8 cellular contexts compared by ENCODE assay signal in the genomic region with DNA sequence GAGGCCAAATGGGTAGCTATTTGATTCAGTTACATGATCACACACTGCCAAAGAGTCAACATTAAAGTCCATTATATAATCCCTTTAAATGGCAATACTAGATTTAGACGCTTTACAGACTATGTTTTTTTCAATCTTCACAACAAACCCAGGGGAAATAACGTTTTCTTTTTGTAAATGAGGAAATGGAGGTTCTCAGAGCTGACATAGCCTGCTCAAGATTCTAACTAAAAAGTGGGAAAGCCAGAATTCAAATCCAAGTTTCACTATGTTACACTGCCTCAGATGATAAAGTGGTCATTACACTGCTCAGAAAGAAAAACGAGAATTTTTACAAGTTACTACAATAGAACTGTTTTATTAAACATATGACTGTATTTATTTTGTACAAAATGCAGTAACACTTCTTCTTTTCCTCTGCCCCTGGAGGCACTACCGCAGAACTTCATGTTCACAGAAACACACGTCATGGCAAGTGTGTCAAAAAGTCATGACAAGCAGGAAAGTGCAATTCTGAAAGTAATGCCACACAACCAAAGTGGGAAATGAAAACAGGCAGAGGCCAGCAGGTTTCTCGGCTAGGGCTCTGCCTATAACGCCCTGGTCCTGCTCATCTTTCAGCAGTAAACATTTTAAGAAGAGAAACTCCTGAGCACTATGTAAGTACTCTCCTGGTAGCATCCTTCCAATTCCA. TPM values are rescaled to one million over a fixed set of nuclear protein-coding genes. Genes with fewer than 3 reads are reported as not detected.
DNase-seq lines count a peak whose midpoint lies in the region; ATAC-seq and TF ChIP-seq lines count a peak whose summit lies in the region.

No MANE protein-coding gene starts in this region.

- H3K4me3 ChIP-seq in psoas muscle, result no peak overlapping the region
- H3K4me3 ChIP-seq in WERI-Rb-1 (ENCODE audit: low read depth, low read length), result no peak overlapping the region

- in situ Hi-C loops in GM13977 (cut with MboI; ENCODE audit: low pct_unique_long_range_greater_than_20kb, low sequenced_read_pairs, unreplicated experiment), result no loop called here
- in situ Hi-C loops in ACHN (cut with HindIII; ENCODE audit: low pct_ligation_motif_present, low pct_unique_long_range_greater_than_20kb, low sequenced_read_pairs), result no loop called here

- intact Hi-C loops in psoas muscle (cut with DNase I), result no loop called here

- H3K27ac Mint-ChIP-seq in activated naive CD4-positive, alpha-beta T cell treated with anti-CD3 and anti-CD28 coated beads, Interleukin-2, amount 10 ng/mL, durations not matched to agents 7 days and 5 days, result peak overlapping the region; percentile 92

- ATAC-seq in HG02973 (IDR thresholded peaks at IDR 0.05; ENCODE audit: unreplicated experiment) (peak; percentile 38), psoas muscle (peak in 1 of 4 donors; percentile 29)

- peak overlapping the region; percentile 13 for H3K4me3 Mint-ChIP-seq in activated naive CD4-positive, alpha-beta T cell treated with anti-CD3 and anti-CD28 coated beads, Interleukin-2, amount 10 ng/mL, durations not matched to agents 7 days and 5 days

- H3K9me3 Mint-ChIP-seq in activated naive CD4-positive, alpha-beta T cell treated with anti-CD3 and anti-CD28 coated beads, Interleukin-2, amount 10 ng/mL, durations not matched to agents 7 days and 5 days, result no peaks in the 10 kb centered on the region

- TF ChIP-seq CTCF in GM13977 (IDR thresholded peaks at IDR 0.05; ENCODE audit: extremely low read depth, insufficient read depth, missing control alignments) (no peak), psoas muscle (IDR thresholded peaks at IDR 0.05) (no peak), WERI-Rb-1 (IDR thresholded peaks at IDR 0.05; ENCODE audit: low read depth, low read length) (no peak)

- H3K4me1 Mint-ChIP-seq in activated naive CD4-positive, alpha-beta T cell treated with anti-CD3 and anti-CD28 coated beads, Interleukin-2, amount 10 ng/mL, durations not matched to agents 7 days and 5 days, result peaks cover 67% of the 10 kb centered on the region

- H3K27ac ChIP-seq in psoas muscle, result peak overlapping the region; percentile 36
- H3K27ac ChIP-seq in WERI-Rb-1, result no peak overlapping the region

- WGBS in psoas muscle, 3 donors, result 77 to 81% (median 80%) methylated on average over 7 of the region's 7 CpGs

- CTCF ChIA-PET in activated naive CD4-positive, alpha-beta T cell treated with anti-CD3 and anti-CD28 coated beads, Interleukin-2, amount 10 ng/mL, durations not matched to agents 7 days and 5 days (lab: Charles Lee), result interaction anchor here (1.2 to 2.3 kb wide), 3 partner anchors 27 to 89 kb away, joined by 3 to 5 read pairs (median 4); no protein-coding TSS in a partner anchor

- peaks cover 76% of the 10 kb centered on the region for H3K36me3 Mint-ChIP-seq in activated naive CD4-positive, alpha-beta T cell treated with anti-CD3 and anti-CD28 coated beads, Interleukin-2, amount 10 ng/mL, durations not matched to agents 7 days and 5 days

- H3K27me3 ChIP-seq in psoas muscle (ENCODE audit: insufficient read depth in 3 of 3, low read length in 2 of 3) (no peaks in the 10 kb centered on the region), WERI-Rb-1 (ENCODE audit: insufficient read depth, low read depth, severe bottlenecking) (no peaks in the 10 kb centered on the region)

- peaks cover 20 to 84% of the 10 kb centered on the region in 2 donors for H3K36me3 ChIP-seq in psoas muscle (ENCODE audit: insufficient read depth in 1 of 2, low read depth in 1 of 2)
- H3K36me3 ChIP-seq in WERI-Rb-1, result peaks cover 73% of the 10 kb centered on the region

- H3K9me3 ChIP-seq in psoas muscle (no peaks in the 10 kb centered on the region), WERI-Rb-1 (ENCODE audit: severe bottlenecking) (no peaks in the 10 kb centered on the region)

- H3K4me1 ChIP-seq in psoas muscle, result no peaks in the 10 kb centered on the region

- DNase-seq in GM13977 (ENCODE audit: low spot score) (peak; percentile 60), psoas muscle (no peak), LoVo (ENCODE audit: low spot score) (no peak), ACHN (no peak), WERI-Rb-1 (no peak), NCI-H446 treated with DMSO at 0.1 percent for 48 hours (lab: John Stamatoyannopoulos, UW) (no peak)
- peak; percentile 52 for DNase-seq in activated naive CD4-positive, alpha-beta T cell treated with anti-CD3 and anti-CD28 coated beads, Interleukin-2, amount 10 ng/mL, durations not matched to agents 7 days and 5 days

- H3K27me3 Mint-ChIP-seq in activated naive CD4-positive, alpha-beta T cell treated with anti-CD3 and anti-CD28 coated beads, Interleukin-2, amount 10 ng/mL, durations not matched to agents 7 days and 5 days, result no peaks in the 10 kb centered on the region

RNA-seq across cellular contexts. Expression of a gene that starts 19.0 kb away (rescaled TPM):
- total RNA-seq in psoas muscle, result 1 to 10 TPM; 3.7 to 5.1 (median 3.9) TPM
- polyA plus RNA-seq in psoas muscle, result 1 to 10 TPM; 1.5 to 6.1 (median 1.7) TPM

RNA-seq across cellular contexts. Expression of a gene that starts 23.0 kb away (rescaled TPM):
- total RNA-seq in psoas muscle, result 10 to 100 TPM; 42.5 to 72.3 (median 47.7) TPM
- polyA plus RNA-seq in psoas muscle, result 10 to 100 TPM; 43.8 to 79.6 (median 71.5) TPM

RNA-seq across cellular contexts. Expression of a gene that starts 43.5 kb away (rescaled TPM):
- total RNA-seq in psoas muscle, result not detected
- under 1 TPM in 2 of 3 donors, not detected in 1; 0.03 to 0.05 TPM for polyA plus RNA-seq in psoas muscle

Comparison
In these comparisons a context has a peak if more than half of its experiments do, and no peak if none do; other contexts are left out.
1. DNase-seq: peak in GM13977 (single experiment) and activated naive CD4-positive, alpha-beta T cell treated with anti-CD3 and anti-CD28 coated beads, Interleukin-2, amount 10 ng/mL, durations not matched to agents 7 days and 5 days (single experiment); none in psoas muscle (0 of 2), LoVo (single experiment), ACHN (single experiment), WERI-Rb-1 (single experiment) and NCI-H446 treated with DMSO at 0.1 percent for 48 hours (single experiment).